Comparison of ENCODE assay signal across 15 cellular contexts in the genomic region with DNA sequence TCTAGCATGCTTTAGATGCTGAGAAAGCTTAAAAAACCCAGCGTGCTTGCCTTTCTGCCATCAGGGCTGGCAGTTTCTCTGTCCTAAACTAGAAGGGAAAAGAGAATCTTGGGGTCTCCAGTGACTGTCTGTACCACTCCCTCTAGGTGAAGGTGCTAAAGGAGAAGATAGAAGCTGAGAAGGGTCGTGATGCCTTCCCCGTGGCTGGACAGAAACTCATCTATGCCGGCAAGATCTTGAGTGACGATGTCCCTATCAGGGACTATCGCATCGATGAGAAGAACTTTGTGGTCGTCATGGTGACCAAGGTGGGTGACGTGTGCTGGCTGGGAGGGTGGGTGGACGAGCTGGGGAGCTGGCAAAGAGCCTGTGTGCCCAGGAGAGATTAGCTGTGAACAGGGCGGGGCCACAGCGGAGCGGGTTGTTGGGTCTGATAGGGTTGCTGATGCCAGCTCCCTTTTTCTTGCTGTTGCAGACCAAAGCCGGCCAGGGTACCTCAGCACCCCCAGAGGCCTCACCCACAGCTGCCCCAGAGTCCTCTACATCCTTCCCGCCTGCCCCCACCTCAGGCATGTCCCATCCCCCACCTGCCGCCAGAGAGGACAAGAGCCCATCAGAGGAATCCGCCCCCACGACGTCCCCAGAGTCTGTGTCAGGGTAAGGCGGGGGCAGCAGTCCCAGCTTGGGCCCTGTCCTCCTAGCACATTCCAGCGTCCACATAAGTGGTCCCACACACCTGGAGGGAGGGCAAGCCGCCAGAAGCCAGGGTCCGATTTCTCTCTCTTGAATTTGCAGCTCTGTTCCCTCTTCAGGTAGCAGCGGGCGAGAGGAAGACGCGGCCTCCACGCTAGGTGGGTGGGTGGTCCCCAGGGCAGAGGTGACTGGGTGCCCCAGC. TPM values are rescaled to one million over a fixed set of nuclear protein-coding genes. Genes with fewer than 3 reads are reported as not detected.
DNase-seq lines count a peak whose midpoint lies in the region; ATAC-seq, FAIRE-seq and TF ChIP-seq lines count a peak whose summit lies in the region.
"Had no signal": no experiment of that assay in that cellular context is flagged by ENCODE, and none has a peak within 500 bp of the region (broad histone marks: within the 10 kb centered on the region; RNA-seq: fewer than 3 reads in every experiment).

No MANE protein-coding gene starts in this region.

- POLR2A ChIA-PET in activated B cell treated with CpG ODN at 0.5 μM for 24 hours (lab: Charles Lee): interaction anchor here (0.6 to 4.3 kb wide), 4 partner anchors 8 to 155 kb away, joined by 3 to 20 read pairs (median 4); partner anchors contain the start of genes CALR and FARSA
- POLR2A ChIA-PET in Caco-2 (lab: Charles Lee): no interaction called here

- TF ChIP-seq CTCF in activated B cell treated with CpG ODN at 0.5 μM for 24 hours (IDR thresholded peaks at IDR 0.05) (no peak), lower lobe of right lung (IDR thresholded peaks at IDR 0.05) (no peak), GM13977 (IDR thresholded peaks at IDR 0.05; ENCODE audit: extremely low read depth, insufficient read depth, missing control alignments) (no peak), D721Med (IDR thresholded peaks at IDR 0.05; ENCODE audit: insufficient read depth, missing control alignments) (no peak), Caco-2 (IDR thresholded peaks at IDR 0.05; ENCODE audit: insufficient read depth in 1 of 2, low read depth in 1 of 2, low read length in 1 of 2, severe bottlenecking in 1 of 2, unreplicated experiment in 1 of 2) (no peak)

- H3K9me3 ChIP-seq in lower lobe of right lung: no peaks in the 10 kb centered on the region
- no peaks in the 10 kb centered on the region for H3K9me3 ChIP-seq in Caco-2
- H3K9me3 ChIP-seq: neutrophil had no signal

- H3K9me3 Mint-ChIP-seq in activated B cell treated with CpG ODN at 0.5 μM for 24 hours: no peaks in the 10 kb centered on the region
- H3K9me3 Mint-ChIP-seq in Caco-2 (ENCODE audit: unreplicated experiment): no peaks in the 10 kb centered on the region
- H3K9me3 Mint-ChIP-seq: effector memory CD8-positive, alpha-beta T cell had no signal

- BruUV-seq in Caco-2 (replicated peaks; lab: Mats Ljungman, UMichigan): no TSS peak

- H3K27me3 Mint-ChIP-seq in activated B cell treated with CpG ODN at 0.5 μM for 24 hours (no peaks in the 10 kb centered on the region), Caco-2 (ENCODE audit: insufficient read depth, unreplicated experiment) (no peaks in the 10 kb centered on the region)
- H3K27me3 Mint-ChIP-seq: effector memory CD8-positive, alpha-beta T cell had no signal

- H3K27ac ChIP-seq in ACC112 (ENCODE audit: low read depth, low read length) (peak overlapping the region; percentile 96; the same call in 1 of the 2 replicates), lower lobe of right lung (no peak overlapping the region)
- H3K27ac ChIP-seq: neutrophil had no signal

- peaks cover 43% of the 10 kb centered on the region for H3K4me1 Mint-ChIP-seq in activated B cell treated with CpG ODN at 0.5 μM for 24 hours
- H3K4me1 Mint-ChIP-seq in Caco-2 (ENCODE audit: low read depth, unreplicated experiment): peaks cover 13% of the 10 kb centered on the region

- peak; percentile 11 for TF ChIP-seq POLR2A in GM15510 (IDR thresholded peaks at IDR 0.05; ENCODE audit: borderline replicate concordance, extremely low read depth, insufficient read length)

- peaks cover 39% of the 10 kb centered on the region for H3K79me2 ChIP-seq in ACC112 (ENCODE audit: control insufficient read depth, insufficient read depth, low read length, unreplicated experiment)

- CTCF ChIA-PET in activated B cell treated with CpG ODN at 0.5 μM for 24 hours (lab: Charles Lee) (interaction anchor here (1.1 kb wide), 1 partner anchor 113 kb away, joined by 3 read pairs; no protein-coding TSS in a partner anchor), Caco-2 (lab: Charles Lee) (no interaction called here)

- no peak for FAIRE-seq in D721Med (lab: Jason Lieb, UNC)
- FAIRE-seq: H54 had no signal

- H3K27ac Mint-ChIP-seq in activated B cell treated with CpG ODN at 0.5 μM for 24 hours: peak overlapping the region; percentile 41
- H3K27ac Mint-ChIP-seq in Caco-2 (ENCODE audit: unreplicated experiment): no peak overlapping the region

- DNase-seq in activated B cell treated with CpG ODN at 0.5 μM for 24 hours (no peak), lower lobe of right lung (peak; percentile 48), GM13977 (ENCODE audit: low spot score) (no peak), D721Med (ENCODE audit: insufficient read length, low spot score) (no peak), Caco-2 (no peak)
- DNase-seq: amniotic stem cell; effector memory CD8-positive, alpha-beta T cell; MV-4-11; stimulated activated CD4-positive, alpha-beta T cell treated with anti-CD3 and anti-CD28 coated beads, Interleukin-4, amount 100 ng/mL, for 4 hours had no signal

- H3K36me3 Mint-ChIP-seq in activated B cell treated with CpG ODN at 0.5 μM for 24 hours (ENCODE audit: low read depth) (peaks cover 89% of the 10 kb centered on the region), Caco-2 (ENCODE audit: insufficient read depth, unreplicated experiment) (peaks cover 97% of the 10 kb centered on the region)

- in situ Hi-C loops in GM13977 (cut with MboI; ENCODE audit: low pct_unique_long_range_greater_than_20kb, low sequenced_read_pairs, unreplicated experiment): no loop called here

- intact Hi-C loops in activated B cell treated with CpG ODN at 0.5 μM for 24 hours (cut with micrococcal nuclease): no loop called here
- intact Hi-C loops in lower lobe of right lung (cut with DNase I): no loop called here
- intact Hi-C loops in Caco-2 (cut with micrococcal nuclease; ENCODE audit: unreplicated experiment): no loop called here

- H3K4me1 ChIP-seq in ACC112 (ENCODE audit: control insufficient read depth, insufficient read depth, low read length, unreplicated experiment) (peaks cover 27% of the 10 kb centered on the region), lower lobe of right lung (peaks cover 46% of the 10 kb centered on the region), Caco-2 (peaks cover 8% of the 10 kb centered on the region)

- peaks cover 10% of the 10 kb centered on the region; the same call in 1 of the 2 replicates for H3K36me3 ChIP-seq in ACC112 (ENCODE audit: insufficient read depth, low read length)
- H3K36me3 ChIP-seq in lower lobe of right lung: peaks cover 79% of the 10 kb centered on the region
- H3K36me3 ChIP-seq in Caco-2 (ENCODE audit: control insufficient read depth, insufficient read depth, low read length): peaks cover 5% of the 10 kb centered on the region

- H2AFZ ChIP-seq in ACC112 (ENCODE audit: low read length, unreplicated experiment): no peak overlapping the region

- ATAC-seq in activated B cell treated with CpG ODN at 0.5 μM for 24 hours (ENCODE audit: low read depth) (no peak), lower lobe of right lung (no peak), GM19463 (IDR thresholded peaks at IDR 0.05; ENCODE audit: unreplicated experiment) (no peak)
- ATAC-seq: effector memory CD8-positive, alpha-beta T cell had no signal

- H3K4me3 ChIP-seq in ACC112 (ENCODE audit: low read depth, low read length) (peak overlapping the region; percentile 99; the same call in 1 of the 2 replicates), lower lobe of right lung (no peak overlapping the region), Caco-2 (ENCODE audit: low read depth, low read length) (no peak overlapping the region)

- H3K4me3 Mint-ChIP-seq in activated B cell treated with CpG ODN at 0.5 μM for 24 hours: no peak overlapping the region
- H3K4me3 Mint-ChIP-seq in Caco-2 (ENCODE audit: unreplicated experiment): no peak overlapping the region

- no peaks in the 10 kb centered on the region for H3K27me3 ChIP-seq in ACC112 (ENCODE audit: insufficient read depth, low read length)
- H3K27me3 ChIP-seq in lower lobe of right lung (ENCODE audit: low read depth): no peaks in the 10 kb centered on the region
- H3K27me3 ChIP-seq in Caco-2 (replicated peaks; ENCODE audit: control insufficient read depth, insufficient read depth, low read length): no peaks in the 10 kb centered on the region
- H3K27me3 ChIP-seq: neutrophil had no signal

RNA-seq across cellular contexts. Expression of gene RAD23A, which starts 2.3 kb away (rescaled TPM):
- total RNA-seq in activated B cell treated with CpG ODN at 0.5 μM for 24 hours (106 and 112 TPM in 2 replicates), lower lobe of right lung (93.3 TPM), Caco-2 (2022) (102 and 112 TPM in 2 replicates)

RNA-seq across cellular contexts. Expression of gene GADD45GIP1, which starts 9.1 kb away (rescaled TPM):
- total RNA-seq in activated B cell treated with CpG ODN at 0.5 μM for 24 hours (16.7 and 19.6 TPM in 2 replicates), lower lobe of right lung (14.8 TPM), Caco-2 (2022) (39.3 and 42.7 TPM in 2 replicates)

RNA-seq across cellular contexts. Expression of gene CALR, which starts 9.5 kb away (rescaled TPM):
- 721 and 802 TPM in 2 replicates for total RNA-seq in activated B cell treated with CpG ODN at 0.5 μM for 24 hours
- total RNA-seq in lower lobe of right lung: 872 TPM
- total RNA-seq in Caco-2 (2022): 707 and 767 TPM in 2 replicates

RNA-seq across cellular contexts. Expression of gene FARSA, which starts 14.4 kb away (rescaled TPM):
- total RNA-seq in activated B cell treated with CpG ODN at 0.5 μM for 24 hours: 76.1 and 76.8 TPM in 2 replicates
- total RNA-seq in lower lobe of right lung: 44.4 TPM
- total RNA-seq in Caco-2 (2022): 75.9 and 88.6 TPM in 2 replicates

RNA-seq across cellular contexts. Expression of gene DAND5, which starts 21.4 kb away (rescaled TPM):
- total RNA-seq in activated B cell treated with CpG ODN at 0.5 μM for 24 hours: not detected in 2 replicates
- total RNA-seq in lower lobe of right lung: 0.32 TPM
- total RNA-seq in Caco-2 (2022): not detected in 2 replicates
- total RNA-seq: Daoy had no signal
